ENCODE assay signal across 8 cellular contexts in genomic region chr19:13842294-13843103, GRCh38. TPM values are rescaled to one million over a fixed set of nuclear protein-coding genes. Genes with fewer than 3 reads are reported as not detected.
DNase-seq lines count a peak whose midpoint lies in the region; ATAC-seq, FAIRE-seq and TF ChIP-seq lines count a peak whose summit lies in the region.

No MANE protein-coding gene starts in this region.

- peak overlapping the region; percentile 87 for H3K4me3 Mint-ChIP-seq in natural killer cell treated with Interleukin-12 subunit alpha and Interleukin-12 subunit beta and Interleukin-15 and Interleukin-18, amount 100 ng/mL, for 72 hours

- H3K27ac Mint-ChIP-seq in natural killer cell treated with Interleukin-12 subunit alpha and Interleukin-12 subunit beta and Interleukin-15 and Interleukin-18, amount 100 ng/mL, for 72 hours = peak overlapping the region; percentile 98 to 100

- no peaks in the 10 kb centered on the region for H3K9me3 Mint-ChIP-seq in natural killer cell treated with Interleukin-12 subunit alpha and Interleukin-12 subunit beta and Interleukin-15 and Interleukin-18, amount 100 ng/mL, for 72 hours

- H3K4me2 ChIP-seq in A549 = peak overlapping the region; percentile 100

- no peaks in the 10 kb centered on the region for H3K27me3 Mint-ChIP-seq in natural killer cell treated with Interleukin-12 subunit alpha and Interleukin-12 subunit beta and Interleukin-15 and Interleukin-18, amount 100 ng/mL, for 72 hours

- FAIRE-seq in A549 (lab: Jason Lieb, UNC) (no peak), urothelium cell line (lab: Jason Lieb, UNC) (no peak), HTR-8/SVneo (lab: Jason Lieb, UNC) (no peak)

- TF ChIP-seq CTCF in A549 (IDR thresholded peaks at IDR 0.05) (no peak), fibroblast of pulmonary artery (IDR thresholded peaks at IDR 0.05; ENCODE audit: low read length, missing control alignments) (no peak)

- TF ChIP-seq POLR2A in A549 (IDR thresholded peaks at IDR 0.05; ENCODE audit: low read length) = peak; percentile 81
- peak; percentile 94 for TF ChIP-seq POLR2A in GM18505 (IDR thresholded peaks at IDR 0.05; ENCODE audit: borderline replicate concordance, extremely low read depth, insufficient read depth, insufficient read length)

- H3K4me3 ChIP-seq in A549 (peak overlapping the region; percentile 95), fibroblast of pulmonary artery (replicated peaks; ENCODE audit: low read depth, low read length) (peak overlapping the region; percentile 88)

- no peaks in the 10 kb centered on the region for H3K9me3 ChIP-seq in A549

- peaks cover 47% of the 10 kb centered on the region for H3K4me1 ChIP-seq in A549

- WGBS in A549 (ENCODE audit: missing lambda C conversion rate) = no CpG with 5 or more reads among the region's 95 CpGs

- DNase-seq in A549 (ENCODE audit: low read depth in 1 of 2, low spot score in 1 of 2) (peak in 1 of 2 experiments; percentile 82), OCI-M1 (lab: John Stamatoyannopoulos, UW) (peak; percentile 94), fibroblast of pulmonary artery (ENCODE audit: low read depth) (peak; percentile 77), urothelium cell line (ENCODE audit: low spot score) (peak; percentile 76), HTR-8/SVneo (ENCODE audit: insufficient read length, low spot score) (no peak)
- peak; percentile 59 for DNase-seq in activated effector memory CD4-positive, alpha-beta T cell treated with Interleukin-2 at 50 U/mL for 16 hours
- DNase-seq in natural killer cell treated with Interleukin-12 subunit alpha and Interleukin-12 subunit beta and Interleukin-15 and Interleukin-18, amount 100 ng/mL, for 72 hours (ENCODE audit: low spot score) = peak; percentile 87

- POLR2A ChIA-PET in A549 (lab: Yijun Ruan, JAX) = interaction anchor here (1.2 to 4.2 kb wide), 3 partner anchors 11 to 47 kb away, joined by 4 to 41 read pairs (median 4); partner anchors contain the start of gene ZSWIM4

- H3K36me3 Mint-ChIP-seq in natural killer cell treated with Interleukin-12 subunit alpha and Interleukin-12 subunit beta and Interleukin-15 and Interleukin-18, amount 100 ng/mL, for 72 hours = no peaks in the 10 kb centered on the region

- no peak for TF ChIP-seq EP300 in A549 (IDR thresholded peaks at IDR 0.05)

- peak overlapping the region; percentile 100 for H3K27ac ChIP-seq in A549

- H3K4me1 Mint-ChIP-seq in natural killer cell treated with Interleukin-12 subunit alpha and Interleukin-12 subunit beta and Interleukin-15 and Interleukin-18, amount 100 ng/mL, for 72 hours (ENCODE audit: low read depth in 2 of 2) = peaks cover 32 to 37% of the 10 kb centered on the region in 2 donors

- TF ChIP-seq RAD21 in A549 (conservative IDR thresholded peaks at IDR 0.05 in 1 of 2, IDR thresholded peaks at IDR 0.05 in 1 of 2) = no peak

- CTCF ChIA-PET in A549 (lab: Yijun Ruan, JAX) = interaction anchor here (10.7 kb wide), 1 partner anchor 14 kb away, joined by 271 read pairs; no protein-coding TSS in a partner anchor

- peak; percentile 0 to 7; a peak in 3 of 6 replicates for ATAC-seq in A549
- no peak for ATAC-seq in GM18505 (IDR thresholded peaks at IDR 0.05; ENCODE audit: unreplicated experiment)
- peak; percentile 14 to 51 for ATAC-seq in natural killer cell treated with Interleukin-12 subunit alpha and Interleukin-12 subunit beta and Interleukin-15 and Interleukin-18, amount 100 ng/mL, for 72 hours

TF ChIP-seq in A549, 52 proteins besides CTCF, POLR2A, EP300 and RAD21 (continues in another document):
- TF ChIP-seq JUNB (IDR thresholded peaks at IDR 0.05) (no peak), MAX (IDR thresholded peaks at IDR 0.05) (0 out of 2 replicates have a peak, but pooled peaks have one; percentile 16), CHD4 (IDR thresholded peaks at IDR 0.05; ENCODE audit: borderline replicate concordance) (no peak), CHD2 (IDR thresholded peaks at IDR 0.05; ENCODE audit: low read length, partially characterized antibody) (no peak), ZSCAN20 (CRISPR knock-in tag; IDR thresholded peaks at IDR 0.05) (no peak), NPAS2 (CRISPR knock-in tag; IDR thresholded peaks at IDR 0.05; ENCODE audit: borderline replicate concordance) (no peak), JUN (IDR thresholded peaks at IDR 0.05) (peak; percentile 93 to 95), CBX2 (IDR thresholded peaks at IDR 0.05; ENCODE audit: borderline replicate concordance, low read depth) (no peak), BHLHE40 (IDR thresholded peaks at IDR 0.05; ENCODE audit: low read depth, low read length) (no peak), SREBF2 (IDR thresholded peaks at IDR 0.05) (no peak), FOSL2 (IDR thresholded peaks at IDR 0.05) (no peak), FOSL2 (CRISPR knock-in tag; IDR thresholded peaks at IDR 0.05) (no peak), MAZ (IDR thresholded peaks at IDR 0.05; ENCODE audit: borderline replicate concordance, low read depth, low read length) (no peak), HEYL (CRISPR knock-in tag; IDR thresholded peaks at IDR 0.05) (no peak), ESRRA (IDR thresholded peaks at IDR 0.05; ENCODE audit: borderline replicate concordance, low read length) (no peak), HOXA7 (CRISPR knock-in tag; IDR thresholded peaks at IDR 0.05) (peak; percentile 24; the same call in 1 of the 2 replicates), TP53 (CRISPR knock-in tag; IDR thresholded peaks at IDR 0.05) (peak; percentile 89), CBX8 (IDR thresholded peaks at IDR 0.05) (no peak), FOXS1 (CRISPR knock-in tag; IDR thresholded peaks at IDR 0.05) (no peak), NFE2L2 (conservative IDR thresholded peaks at IDR 0.05; ENCODE audit: low read length) (no peak), EHMT2 (IDR thresholded peaks at IDR 0.05; ENCODE audit: low read depth) (no peak), FOSB (CRISPR knock-in tag; IDR thresholded peaks at IDR 0.05) (peak; percentile 82; the same call in 1 of the 2 replicates), PHF8 (IDR thresholded peaks at IDR 0.05; ENCODE audit: borderline replicate concordance, low read depth) (no peak), SMC3 (IDR thresholded peaks at IDR 0.05) (no peak; the same call in 2 of the 3 replicates), EHF (CRISPR knock-in tag; IDR thresholded peaks at IDR 0.05) (no peak)
- TF ChIP-seq, protein P1, sequence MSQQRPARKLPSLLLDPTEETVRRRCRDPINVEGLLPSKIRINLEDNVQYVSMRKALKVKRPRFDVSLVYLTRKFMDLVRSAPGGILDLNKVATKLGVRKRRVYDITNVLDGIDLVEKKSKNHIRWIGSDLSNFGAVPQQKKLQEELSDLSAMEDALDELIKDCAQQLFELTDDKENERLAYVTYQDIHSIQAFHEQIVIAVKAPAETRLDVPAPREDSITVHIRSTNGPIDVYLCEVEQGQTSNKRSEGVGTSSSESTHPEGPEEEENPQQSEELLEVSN (IDR thresholded peaks at IDR 0.05; ENCODE audit: borderline replicate concordance, low read depth) = no peak
- TF ChIP-seq, protein P2, sequence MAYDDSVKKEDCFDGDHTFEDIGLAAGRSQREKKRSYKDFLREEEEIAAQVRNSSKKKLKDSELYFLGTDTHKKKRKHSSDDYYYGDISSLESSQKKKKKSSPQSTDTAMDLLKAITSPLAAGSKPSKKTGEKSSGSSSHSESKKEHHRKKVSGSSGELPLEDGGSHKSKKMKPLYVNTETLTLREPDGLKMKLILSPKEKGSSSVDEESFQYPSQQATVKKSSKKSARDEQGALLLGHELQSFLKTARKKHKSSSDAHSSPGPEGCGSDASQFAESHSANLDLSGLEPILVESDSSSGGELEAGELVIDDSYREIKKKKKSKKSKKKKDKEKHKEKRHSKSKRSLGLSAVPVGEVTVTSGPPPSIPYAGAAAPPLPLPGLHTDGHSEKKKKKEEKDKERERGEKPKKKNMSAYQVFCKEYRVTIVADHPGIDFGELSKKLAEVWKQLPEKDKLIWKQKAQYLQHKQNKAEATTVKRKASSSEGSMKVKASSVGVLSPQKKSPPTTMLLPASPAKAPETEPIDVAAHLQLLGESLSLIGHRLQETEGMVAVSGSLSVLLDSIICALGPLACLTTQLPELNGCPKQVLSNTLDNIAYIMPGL (CRISPR knock-in tag; IDR thresholded peaks at IDR 0.05; ENCODE audit: borderline replicate concordance) = no peak
- TF ChIP-seq, protein P3, sequence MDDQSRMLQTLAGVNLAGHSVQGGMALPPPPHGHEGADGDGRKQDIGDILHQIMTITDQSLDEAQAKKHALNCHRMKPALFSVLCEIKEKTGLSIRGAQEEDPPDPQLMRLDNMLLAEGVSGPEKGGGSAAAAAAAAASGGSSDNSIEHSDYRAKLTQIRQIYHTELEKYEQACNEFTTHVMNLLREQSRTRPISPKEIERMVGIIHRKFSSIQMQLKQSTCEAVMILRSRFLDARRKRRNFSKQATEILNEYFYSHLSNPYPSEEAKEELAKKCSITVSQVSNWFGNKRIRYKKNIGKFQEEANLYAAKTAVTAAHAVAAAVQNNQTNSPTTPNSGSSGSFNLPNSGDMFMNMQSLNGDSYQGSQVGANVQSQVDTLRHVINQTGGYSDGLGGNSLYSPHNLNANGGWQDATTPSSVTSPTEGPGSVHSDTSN (IDR thresholded peaks at IDR 0.05) = 0 out of 2 replicates have a peak, but pooled peaks have one; percentile 19

RNA-seq across cellular contexts. Expression of gene NANOS3, which starts 34.4 kb away (rescaled TPM):
- polyA plus RNA-seq in A549 (2011; rRNA removed) = 0.31 and 0.53 TPM in 2 replicates
- 0.79 and 1.8 TPM in 2 replicates for polyA plus RNA-seq in A549 (2012; cell fraction: cytosol; rRNA removed)
- 2.4 and 2.7 TPM in 2 replicates for polyA plus RNA-seq in A549 (2012; cell fraction: nucleus; rRNA removed)
- polyA plus RNA-seq in A549 (2017; fragmentation: RNase III; extraction: RNeasy Plus Mini Kit Qiagen cat#74134 plus additional on column Dnase treatment) = 0.78 to 1.2 TPM (median 1.1 TPM) in 3 replicates
- polyA minus RNA-seq in A549 (2011; rRNA and poly(A)+ RNA removed) = not detected in 2 replicates
- under 1 TPM in 1 of 2 donors, not detected in 1; 0.95 TPM for total RNA-seq in natural killer cell treated with Interleukin-12 subunit alpha and Interleukin-12 subunit beta and Interleukin-15 and Interleukin-18, amount 100 ng/mL, for 72 hours

RNA-seq across cellular contexts. Expression of gene ZSWIM4, which starts 47.3 kb away (rescaled TPM):
- polyA plus RNA-seq in A549 (2011; rRNA removed) (1.6 and 1.7 TPM in 2 replicates), A549 (2017; fragmentation: RNase III; extraction: RNeasy Plus Mini Kit Qiagen cat#74134 plus additional on column Dnase treatment) (3.4 to 3.9 TPM (median 3.7 TPM) in 3 replicates)
- 3.0 and 4.5 TPM in 2 replicates for polyA plus RNA-seq in A549 (2012; cell fraction: cytosol; rRNA removed)
- polyA plus RNA-seq in A549 (2012; cell fraction: nucleus; rRNA removed) = 6.2 and 8.3 TPM in 2 replicates
- 2.6 and 3.2 TPM in 2 replicates for polyA minus RNA-seq in A549 (2011; rRNA and poly(A)+ RNA removed)
- total RNA-seq in natural killer cell treated with Interleukin-12 subunit alpha and Interleukin-12 subunit beta and Interleukin-15 and Interleukin-18, amount 100 ng/mL, for 72 hours = 1 to 10 TPM; 8.3 to 9.7 TPM
